8 cellular contexts compared by ENCODE assay signal in genomic region chr13:113493315-113493951, GRCh38. TPM values are rescaled to one million over a fixed set of nuclear protein-coding genes. Genes with fewer than 3 reads are reported as not detected.
DNase-seq lines count a peak whose midpoint lies in the region; ATAC-seq and TF ChIP-seq lines count a peak whose summit lies in the region.

No MANE protein-coding gene starts in this region.

- in situ Hi-C loops in HAP-1 (cut with MboI; ENCODE audit: low sequenced_read_pairs), result no loop called here

- H3K9me3 Mint-ChIP-seq in central memory CD8-positive, alpha-beta T cell, result no peaks in the 10 kb centered on the region

- peak; percentile 47 for ATAC-seq in central memory CD8-positive, alpha-beta T cell (replicated peaks; ENCODE audit: extremely low read depth, poor library complexity, severe bottlenecking)

- H3K9ac ChIP-seq in OCI-LY3 (ENCODE audit: low read length), result no peak overlapping the region
- H3K9ac ChIP-seq in mucosa of stomach (ENCODE audit: low read length), result peak overlapping the region; percentile 32

- H3K4me3 ChIP-seq in HAP-1 (0 out of 2 replicates have a peak overlapping the region, but pooled peaks have one; percentile 1), OCI-LY3 (ENCODE audit: low read length) (peak overlapping the region; percentile 17; the same call in 1 of the 2 replicates), mucosa of stomach (ENCODE audit: low read length) (peak overlapping the region; percentile 11), tibial nerve (no peak overlapping the region)

- no peak for TF ChIP-seq EP300 in tibial nerve (IDR thresholded peaks at IDR 0.05)

- peak overlapping the region; percentile 39 for H3K4me2 ChIP-seq in OCI-LY3 (ENCODE audit: low read length)

- H3K9me3 ChIP-seq in HAP-1 (no peaks in the 10 kb centered on the region), OCI-LY3 (ENCODE audit: insufficient read depth, low read length) (no peaks in the 10 kb centered on the region), mucosa of stomach (ENCODE audit: control insufficient read depth, low read length) (no peaks in the 10 kb centered on the region), tibial nerve (no peaks in the 10 kb centered on the region)

- no peak overlapping the region for H2AFZ ChIP-seq in OCI-LY3 (ENCODE audit: low read depth, low read length)

- DNase-seq in DMS79 treated with DMSO at 0.1 percent for 48 hours (lab: John Stamatoyannopoulos, UW) (peak; percentile 48), HAP-1 (ENCODE audit: low spot score in 2 of 2) (peak in 1 of 2 experiments; percentile 44), hypothalamus (lab: John Stamatoyannopoulos, UW) (no peak), tibial nerve (ENCODE audit: low spot score in 2 of 2) (no peak)
- no peak for DNase-seq in central memory CD8-positive, alpha-beta T cell (ENCODE audit: low spot score in 2 of 2)
- DNase-seq in stimulated activated CD4-positive, alpha-beta T cell treated with anti-CD3 and anti-CD28 coated beads, Interleukin-4, amount 100 ng/mL, for 24 hours, result no peak

- peaks cover 15% of the 10 kb centered on the region for H4K20me1 ChIP-seq in OCI-LY3 (ENCODE audit: insufficient read depth, low read length)

- TF ChIP-seq POLR2A in tibial nerve (IDR thresholded peaks at IDR 0.05), result peak in 1 of 2 donors; percentile 6

- peaks cover 54% of the 10 kb centered on the region for H3K4me1 Mint-ChIP-seq in central memory CD8-positive, alpha-beta T cell

- H3K4me1 ChIP-seq in HAP-1, result peaks cover 16% of the 10 kb centered on the region
- H3K4me1 ChIP-seq in OCI-LY3 (ENCODE audit: low read length), result peaks cover 35% of the 10 kb centered on the region
- peaks cover 39% of the 10 kb centered on the region for H3K4me1 ChIP-seq in mucosa of stomach (ENCODE audit: control insufficient read depth, insufficient read depth, low read length)
- peaks cover 0 to 68% (median 44%) of the 10 kb centered on the region in 4 donors for H3K4me1 ChIP-seq in tibial nerve

- no peaks in the 10 kb centered on the region for H3K27me3 Mint-ChIP-seq in central memory CD8-positive, alpha-beta T cell

- H3K4me3 Mint-ChIP-seq in central memory CD8-positive, alpha-beta T cell, result no peak overlapping the region

- H3K27me3 ChIP-seq in HAP-1 (ENCODE audit: low read depth) (no peaks in the 10 kb centered on the region), OCI-LY3 (ENCODE audit: low read depth, low read length) (no peaks in the 10 kb centered on the region), mucosa of stomach (ENCODE audit: control insufficient read depth, insufficient read depth, low read length) (no peaks in the 10 kb centered on the region), tibial nerve (no peaks in the 10 kb centered on the region)

- peak overlapping the region; percentile 26 for H3K27ac Mint-ChIP-seq in central memory CD8-positive, alpha-beta T cell (ENCODE audit: low read depth)

- H3K27ac ChIP-seq in OCI-LY3 (ENCODE audit: low read length) (peak overlapping the region; percentile 17; the same call in 1 of the 2 replicates), tibial nerve (peak overlapping the region in 1 of 4 donors; percentile 68)

- TF ChIP-seq CTCF in OCI-LY3 (IDR thresholded peaks at IDR 0.05; ENCODE audit: low read depth, low read length) (no peak), tibial nerve (IDR thresholded peaks at IDR 0.05) (no peak)

- H3K36me3 ChIP-seq in HAP-1 (replicated peaks) (peaks cover 38% of the 10 kb centered on the region), OCI-LY3 (replicated peaks; ENCODE audit: low read depth, low read length) (peaks cover 24% of the 10 kb centered on the region), mucosa of stomach (ENCODE audit: control insufficient read depth, insufficient read depth, low read length) (no peaks in the 10 kb centered on the region), tibial nerve (peaks cover 0 to 33% (median 0%) of the 10 kb centered on the region in 3 donors)

- peaks cover 43% of the 10 kb centered on the region for H3K79me2 ChIP-seq in OCI-LY3 (ENCODE audit: low read length)

- H3K36me3 Mint-ChIP-seq in central memory CD8-positive, alpha-beta T cell (ENCODE audit: insufficient read depth), result peaks cover 15% of the 10 kb centered on the region

- WGBS in tibial nerve, 2 donors, result 31 to 33% methylated on average over 5 of the region's 5 CpGs

RNA-seq across cellular contexts. Expression of gene DCUN1D2, which starts 2.9 kb away (rescaled TPM):
- total RNA-seq in tibial nerve, result 10 to 100 TPM; 16.3 to 28.0 (median 21.0) TPM

RNA-seq across cellular contexts. Expression of gene ADPRHL1, which starts 40.1 kb away (rescaled TPM):
- total RNA-seq in tibial nerve, result 10 to 100 TPM in 2 of 4 donors, 1 to 10 TPM in 2; 6.9 to 15.5 (median 12.6) TPM

Comparison
In these comparisons a context has a peak if more than half of its experiments do, and no peak if none do; other contexts are left out.
1. H3K4me3 ChIP-seq: peak in HAP-1 (single experiment), OCI-LY3 (single experiment) and mucosa of stomach (single experiment); none in tibial nerve (0 of 4).